Comparison of ENCODE assay signal across 10 cellular contexts in genomic region chr9:133371261-133371711, GRCh38. TPM values are rescaled to one million over a fixed set of nuclear protein-coding genes. Genes with fewer than 3 reads are reported as not detected.
A peak's percentile ranks its signal among the peaks of the same experiment; 100 is the strongest.
DNase-seq lines count a peak whose midpoint lies in the region; ATAC-seq, FAIRE-seq and TF ChIP-seq lines count a peak whose summit lies in the region.
"Had no signal": no experiment of that assay in that cellular context is flagged by ENCODE, and none has a peak within 500 bp of the region (broad histone marks: within the 10 kb centered on the region; RNA-seq: fewer than 3 reads in every experiment).

No MANE protein-coding gene starts in this region.

- TF ChIP-seq CTCF in OCI-LY7 (conservative IDR thresholded peaks at IDR 0.05; ENCODE audit: low read length) (no peak; the same call in 1 of the 2 replicates), keratinocyte (optimal IDR thresholded peaks at IDR 0.05 in 1 of 3, IDR thresholded peaks at IDR 0.05 in 1 of 3, conservative IDR thresholded peaks at IDR 0.05 in 1 of 3; ENCODE audit: extremely low read depth in 1 of 3, insufficient read depth in 2 of 3, low read length in 3 of 3) (peak in 1 of 3 experiments; percentile 16), mammary epithelial cell (conservative IDR thresholded peaks at IDR 0.05 in 1 of 2, IDR thresholded peaks at IDR 0.05 in 1 of 2; ENCODE audit: extremely low read depth in 1 of 2, insufficient read depth in 1 of 2, low read depth in 1 of 2, low read length in 2 of 2) (no peak)

- no peaks in the 10 kb centered on the region for H3K27me3 ChIP-seq in keratinocyte (ENCODE audit: control insufficient read depth, extremely low read depth, insufficient read depth, low read length)
- no peaks in the 10 kb centered on the region for H3K27me3 ChIP-seq in mammary epithelial cell (ENCODE audit: insufficient read depth, low read length)
- H3K27me3 ChIP-seq: cardiac muscle cell, right atrium auricular region had no signal

- H3K36me3 Mint-ChIP-seq in activated T-helper 17 cell treated with anti-CD3 and anti-CD28 coated beads, Interleukin-2, amount 50 U/mL, for 72 hours (ENCODE audit: low read depth) = peaks cover 90% of the 10 kb centered on the region

- H3K9me2 ChIP-seq in OCI-LY7 (ENCODE audit: insufficient read depth, low read length) = no peaks in the 10 kb centered on the region

- peak; percentile 73 for ATAC-seq in activated T-helper 17 cell treated with anti-CD3 and anti-CD28 coated beads, Interleukin-2, amount 50 U/mL, for 72 hours (replicated peaks)
- no peak for ATAC-seq in HG03571 (IDR thresholded peaks at IDR 0.05; ENCODE audit: unreplicated experiment)

- H3K9ac ChIP-seq in keratinocyte (ENCODE audit: control insufficient read depth, extremely low read depth, insufficient read depth, low read length) = no peak overlapping the region
- no peak overlapping the region for H3K9ac ChIP-seq in mammary epithelial cell (ENCODE audit: insufficient read depth, low read length)

- in situ Hi-C loops in mammary epithelial cell (cut with MboI; ENCODE audit: low sequenced_read_pairs in 2 of 2) = no loop called here

- H4K20me1 ChIP-seq in OCI-LY7 (ENCODE audit: insufficient read depth, low read length) (peaks cover 22% of the 10 kb centered on the region), keratinocyte (ENCODE audit: control insufficient read depth, extremely low read depth, insufficient read depth, low read length) (peaks cover 61% of the 10 kb centered on the region), mammary epithelial cell (ENCODE audit: insufficient read depth, low read length) (peaks cover 11% of the 10 kb centered on the region)

- H3K27ac Mint-ChIP-seq in activated T-helper 17 cell treated with anti-CD3 and anti-CD28 coated beads, Interleukin-2, amount 50 U/mL, for 72 hours = peak overlapping the region; percentile 92

- H3K4me3 ChIP-seq in OCI-LY7 (ENCODE audit: low read depth, low read length, poor library complexity, severe bottlenecking) (no peak overlapping the region), keratinocyte (ENCODE audit: control insufficient read depth in 2 of 3, extremely low read depth in 1 of 3, insufficient read depth in 2 of 3, low read depth in 1 of 3, low read length in 3 of 3) (peak overlapping the region in 2 of 3 experiments; percentile 20 to 22), mammary epithelial cell (replicated peaks in 1 of 3; ENCODE audit: insufficient read depth in 1 of 3, low read depth in 2 of 3, low read length in 3 of 3) (no peak overlapping the region)
- H3K4me3 ChIP-seq: cardiac muscle cell, right atrium auricular region had no signal

- peaks cover 31% of the 10 kb centered on the region for H3K4me1 ChIP-seq in OCI-LY7 (ENCODE audit: insufficient read depth, low read length, poor library complexity, severe bottlenecking)
- peaks cover 51% of the 10 kb centered on the region for H3K4me1 ChIP-seq in keratinocyte (ENCODE audit: control insufficient read depth, extremely low read depth, insufficient read depth, low read length)
- H3K4me1 ChIP-seq in mammary epithelial cell (ENCODE audit: insufficient read depth, low read length) = peaks cover 30% of the 10 kb centered on the region

- no TSS peak for BruUV-seq in OCI-LY7 (replicated peaks; lab: Mats Ljungman, UMichigan)
- no TSS peak for BruUV-seq in mammary epithelial cell (replicated peaks; lab: Mats Ljungman, UMichigan)

- H2AFZ ChIP-seq in OCI-LY7 (ENCODE audit: low read length) = no peak overlapping the region
- no peak overlapping the region for H2AFZ ChIP-seq in keratinocyte (ENCODE audit: control insufficient read depth, low read length)
- H2AFZ ChIP-seq in mammary epithelial cell (ENCODE audit: low read depth, low read length) = no peak overlapping the region

- POLR2A ChIA-PET in OCI-LY7 (lab: Charles Lee) = no interaction called here

- dilution Hi-C loops in keratinocyte (cut with MboI; ENCODE audit: extremely low pct_ligation_motif_present, low sequenced_read_pairs) (no loop called here), mammary epithelial cell (cut with HindIII; ENCODE audit: low sequenced_read_pairs) (no loop called here)

- no peaks in the 10 kb centered on the region for H3K9me3 Mint-ChIP-seq in activated T-helper 17 cell treated with anti-CD3 and anti-CD28 coated beads, Interleukin-2, amount 50 U/mL, for 72 hours

- H3K9me1 ChIP-seq in keratinocyte (ENCODE audit: control insufficient read depth, extremely low read depth, insufficient read depth, low read length) = peaks cover 8% of the 10 kb centered on the region

- peaks cover 76% of the 10 kb centered on the region for H3K79me2 ChIP-seq in OCI-LY7 (ENCODE audit: insufficient read depth, low read depth, low read length)
- H3K79me2 ChIP-seq in keratinocyte (ENCODE audit: control insufficient read depth, insufficient read depth, low read length) = peaks cover 92% of the 10 kb centered on the region
- H3K79me2 ChIP-seq in mammary epithelial cell (ENCODE audit: insufficient read depth, low read length) = peaks cover 96% of the 10 kb centered on the region

- peak overlapping the region; percentile 94 for H3K4me3 Mint-ChIP-seq in activated T-helper 17 cell treated with anti-CD3 and anti-CD28 coated beads, Interleukin-2, amount 50 U/mL, for 72 hours

- peak overlapping the region; percentile 38 for H3K27ac ChIP-seq in OCI-LY7 (ENCODE audit: low read depth, low read length, poor library complexity, severe bottlenecking)
- peak overlapping the region; percentile 24 for H3K27ac ChIP-seq in keratinocyte (ENCODE audit: control insufficient read depth, insufficient read depth, low read length)
- no peak overlapping the region for H3K27ac ChIP-seq in mammary epithelial cell (ENCODE audit: insufficient read depth, low read depth, low read length)
- H3K27ac ChIP-seq: cardiac muscle cell, right atrium auricular region had no signal

- peaks cover 38% of the 10 kb centered on the region for H3K4me1 Mint-ChIP-seq in activated T-helper 17 cell treated with anti-CD3 and anti-CD28 coated beads, Interleukin-2, amount 50 U/mL, for 72 hours

- DNase-seq in OCI-LY7 (ENCODE audit: low spot score) = no peak
- DNase-seq in keratinocyte (ENCODE audit: low read depth, low spot score) = no peak
- DNase-seq in stimulated activated CD8-positive, alpha-beta memory T cell treated with anti-CD3 and anti-CD28 coated beads, Interleukin-2, amount 100 ng/mL, for 1 hour (ENCODE audit: low read depth in 2 of 2) = peak; percentile 34 to 38
- no peak for DNase-seq in mammary epithelial cell
- DNase-seq in NCI-H1694 treated with DMSO at 0.1 percent for 48 hours (lab: John Stamatoyannopoulos, UW) = no peak
- no peak for DNase-seq in NCI-H345 (lab: John Stamatoyannopoulos, UW)

- peak; percentile 17 for FAIRE-seq in keratinocyte (lab: Jason Lieb, UNC)

- H3K4me2 ChIP-seq in OCI-LY7 (ENCODE audit: low read length) (peak overlapping the region; percentile 39), keratinocyte (ENCODE audit: control insufficient read depth, extremely low read depth, insufficient read depth, low read depth, low read length) (peak overlapping the region; percentile 73), mammary epithelial cell (ENCODE audit: insufficient read depth, low read depth, low read length) (no peak overlapping the region)

- CTCF ChIA-PET in OCI-LY7 (lab: Charles Lee; ENCODE audit: unreplicated experiment) (no interaction called here), mammary epithelial cell (lab: Charles Lee; ENCODE audit: low non-redundant PET) (no interaction called here)

- WGBS in mammary epithelial cell (ENCODE audit: low coverage, missing lambda C conversion rate) = 75% methylated on average over 12 of the region's 12 CpGs

- peaks cover 69% of the 10 kb centered on the region for H3K36me3 ChIP-seq in OCI-LY7 (ENCODE audit: insufficient read depth, low read length)
- peaks cover 32 to 45% of the 10 kb centered on the region in 2 experiments for H3K36me3 ChIP-seq in keratinocyte (ENCODE audit: control insufficient read depth in 2 of 2, extremely low read depth in 1 of 2, insufficient read depth in 2 of 2, low read length in 2 of 2)
- peaks cover 27% of the 10 kb centered on the region for H3K36me3 ChIP-seq in mammary epithelial cell (ENCODE audit: insufficient read depth, low read length)

- H3K27me3 Mint-ChIP-seq in activated T-helper 17 cell treated with anti-CD3 and anti-CD28 coated beads, Interleukin-2, amount 50 U/mL, for 72 hours = no peaks in the 10 kb centered on the region

- H3K9me3 ChIP-seq in OCI-LY7 (ENCODE audit: low read length) (no peaks in the 10 kb centered on the region), keratinocyte (ENCODE audit: control insufficient read depth, low read depth, low read length) (no peaks in the 10 kb centered on the region), mammary epithelial cell (replicated peaks; ENCODE audit: insufficient read depth, low read length) (no peaks in the 10 kb centered on the region)
- H3K9me3 ChIP-seq: right atrium auricular region had no signal

- intact Hi-C loops in OCI-LY7 (cut with micrococcal nuclease; ENCODE audit: unreplicated experiment) = no loop called here
- intact Hi-C loops in mammary epithelial cell (cut with micrococcal nuclease) = no loop called here

RNA-seq across cellular contexts. Expression of gene SURF4, which starts 4.6 kb away (rescaled TPM):
- 75.5 and 76.0 TPM in 2 replicates for total RNA-seq in OCI-LY7 (2014; rRNA removed; shearing (Covaris generic))
- total RNA-seq in OCI-LY7 (2022) = 87.5 and 92.3 TPM in 2 replicates
- 100 to 1,000 TPM; 315 to 380 TPM for total RNA-seq in activated T-helper 17 cell treated with anti-CD3 and anti-CD28 coated beads, Interleukin-2, amount 50 U/mL, for 72 hours
- polyA plus RNA-seq in keratinocyte = 120 to 232 TPM (median 153 TPM) in 3 replicates
- polyA plus RNA-seq in keratinocyte (2011; ENCODE audit: low read depth) = 60.5 TPM
- 123 and 124 TPM in 2 replicates for polyA plus RNA-seq in keratinocyte (2011; cell fraction: cytosol; rRNA removed)
- polyA plus RNA-seq in keratinocyte (2011; cell fraction: nucleus; rRNA removed) = 238 and 252 TPM in 2 replicates
- 98.3 and 183 TPM in 2 replicates for polyA plus RNA-seq in keratinocyte (2012; ENCODE audit: low replicate concordance)
- polyA minus RNA-seq in keratinocyte = 166 to 368 TPM (median 173 TPM) in 3 replicates
- polyA minus RNA-seq in keratinocyte (2011; cell fraction: cytosol; rRNA and poly(A)+ RNA removed) = 206 TPM
- polyA minus RNA-seq in keratinocyte (2011; cell fraction: nucleus; rRNA and poly(A)+ RNA removed) = 165 and 207 TPM in 2 replicates
- 100 to 1,000 TPM; 192 to 214 TPM for total RNA-seq in mammary epithelial cell
- 206 TPM for polyA plus RNA-seq in mammary epithelial cell
- 325 TPM for polyA minus RNA-seq in mammary epithelial cell

RNA-seq across cellular contexts. Expression of gene STKLD1, which starts 4.9 kb away (rescaled TPM):
- 0.05 and 1.7 TPM in 2 replicates for total RNA-seq in OCI-LY7 (2014; rRNA removed; shearing (Covaris generic))
- 0.81 and 1.4 TPM in 2 replicates for total RNA-seq in OCI-LY7 (2022)
- under 1 TPM in 1 of 2 donors, not detected in 1; 0.77 TPM for total RNA-seq in activated T-helper 17 cell treated with anti-CD3 and anti-CD28 coated beads, Interleukin-2, amount 50 U/mL, for 72 hours
- polyA plus RNA-seq in keratinocyte = 0.39 to 0.77 TPM in 2 of 3 replicates, not detected in the other
- polyA plus RNA-seq in keratinocyte (2011; ENCODE audit: low read depth) = 0.09 TPM
- polyA plus RNA-seq in keratinocyte (2011; cell fraction: cytosol; rRNA removed) = 0.18 and 0.35 TPM in 2 replicates
- polyA plus RNA-seq in keratinocyte (2011; cell fraction: nucleus; rRNA removed) = 1.2 and 2.5 TPM in 2 replicates
- 0.39 and 0.86 TPM in 2 replicates for polyA plus RNA-seq in keratinocyte (2012; ENCODE audit: low replicate concordance)
- not detected in 3 replicates for polyA minus RNA-seq in keratinocyte
- not detected for polyA minus RNA-seq in keratinocyte (2011; cell fraction: cytosol; rRNA and poly(A)+ RNA removed)
- 0.85 TPM in 1 of 2 replicates, not detected in the other for polyA minus RNA-seq in keratinocyte (2011; cell fraction: nucleus; rRNA and poly(A)+ RNA removed)
- 1 to 10 TPM in 1 of 2 donors, under 1 TPM in 1; 0.67 to 1.0 TPM for total RNA-seq in mammary epithelial cell
- 0.17 TPM for polyA plus RNA-seq in mammary epithelial cell
- not detected for polyA minus RNA-seq in mammary epithelial cell

RNA-seq across cellular contexts. Expression of gene SURF2, which starts 14.9 kb away (rescaled TPM):
- total RNA-seq in OCI-LY7 (2014; rRNA removed; shearing (Covaris generic)) = 19.0 and 32.5 TPM in 2 replicates
- total RNA-seq in OCI-LY7 (2022) = 13.2 and 19.7 TPM in 2 replicates
- total RNA-seq in activated T-helper 17 cell treated with anti-CD3 and anti-CD28 coated beads, Interleukin-2, amount 50 U/mL, for 72 hours = 10 to 100 TPM in 1 of 2 donors, 1 to 10 TPM in 1; 7.0 to 17.3 TPM
- polyA plus RNA-seq in keratinocyte = 21.2 to 29.0 TPM (median 28.2 TPM) in 3 replicates
- 26.6 TPM for polyA plus RNA-seq in keratinocyte (2011; ENCODE audit: low read depth)
- polyA plus RNA-seq in keratinocyte (2011; cell fraction: cytosol; rRNA removed) = 21.7 and 46.2 TPM in 2 replicates
- polyA plus RNA-seq in keratinocyte (2011; cell fraction: nucleus; rRNA removed) = 10.8 and 13.1 TPM in 2 replicates
- polyA plus RNA-seq in keratinocyte (2012; ENCODE audit: low replicate concordance) = 38.6 and 45.6 TPM in 2 replicates
- polyA minus RNA-seq in keratinocyte = 7.5 to 19.6 TPM (median 10.1 TPM) in 3 replicates
- 34.5 TPM for polyA minus RNA-seq in keratinocyte (2011; cell fraction: cytosol; rRNA and poly(A)+ RNA removed)
- 5.5 and 5.9 TPM in 2 replicates for polyA minus RNA-seq in keratinocyte (2011; cell fraction: nucleus; rRNA and poly(A)+ RNA removed)
- 10 to 100 TPM; 22.5 to 42.2 TPM for total RNA-seq in mammary epithelial cell
- polyA plus RNA-seq in mammary epithelial cell = 39.2 TPM
- polyA minus RNA-seq in mammary epithelial cell = 35.4 TPM

RNA-seq across cellular contexts. Expression of gene SURF1, which starts 15.0 kb away (rescaled TPM):
- 22.9 and 34.6 TPM in 2 replicates for total RNA-seq in OCI-LY7 (2014; rRNA removed; shearing (Covaris generic))
- total RNA-seq in OCI-LY7 (2022) (34.2 and 38.9 TPM in 2 replicates), mammary epithelial cell (10 to 100 TPM; 17.5 to 23.4 TPM)
- 10 to 100 TPM; 13.9 to 25.4 TPM for total RNA-seq in activated T-helper 17 cell treated with anti-CD3 and anti-CD28 coated beads, Interleukin-2, amount 50 U/mL, for 72 hours
- polyA plus RNA-seq in keratinocyte (31.1 to 34.0 TPM (median 32.9 TPM) in 3 replicates), mammary epithelial cell (43.5 TPM)
- 18.6 TPM for polyA plus RNA-seq in keratinocyte (2011; ENCODE audit: low read depth)
- polyA plus RNA-seq in keratinocyte (2011; cell fraction: cytosol; rRNA removed) = 29.0 and 29.1 TPM in 2 replicates
- 23.9 and 24.3 TPM in 2 replicates for polyA plus RNA-seq in keratinocyte (2011; cell fraction: nucleus; rRNA removed)
- 28.9 and 30.4 TPM in 2 replicates for polyA plus RNA-seq in keratinocyte (2012; ENCODE audit: low replicate concordance)
- polyA minus RNA-seq in keratinocyte (13.5 to 15.6 TPM (median 15.2 TPM) in 3 replicates), mammary epithelial cell (24.5 TPM)
- 11.5 TPM for polyA minus RNA-seq in keratinocyte (2011; cell fraction: cytosol; rRNA and poly(A)+ RNA removed)
- polyA minus RNA-seq in keratinocyte (2011; cell fraction: nucleus; rRNA and poly(A)+ RNA removed) = 5.4 and 6.2 TPM in 2 replicates

RNA-seq across cellular contexts. Expression of gene RPL7A, which starts 23.3 kb away (rescaled TPM):
- 2,961 and 2,981 TPM in 2 replicates for total RNA-seq in OCI-LY7 (2014; rRNA removed; shearing (Covaris generic))
- 2,867 and 2,915 TPM in 2 replicates for total RNA-seq in OCI-LY7 (2022)
- 1,000 to 10,000 TPM; 3,005 to 3,350 TPM for total RNA-seq in activated T-helper 17 cell treated with anti-CD3 and anti-CD28 coated beads, Interleukin-2, amount 50 U/mL, for 72 hours
- 2,394 to 3,298 TPM (median 2,684 TPM) in 3 replicates for polyA plus RNA-seq in keratinocyte
- 1,320 TPM for polyA plus RNA-seq in keratinocyte (2011; ENCODE audit: low read depth)
- 3,782 and 4,157 TPM in 2 replicates for polyA plus RNA-seq in keratinocyte (2011; cell fraction: cytosol; rRNA removed)
- 1,072 and 1,201 TPM in 2 replicates for polyA plus RNA-seq in keratinocyte (2011; cell fraction: nucleus; rRNA removed)
- polyA plus RNA-seq in keratinocyte (2012; ENCODE audit: low replicate concordance) = 2,384 and 2,909 TPM in 2 replicates
- 1,498 to 3,012 TPM (median 2,133 TPM) in 3 replicates for polyA minus RNA-seq in keratinocyte
- polyA minus RNA-seq in keratinocyte (2011; cell fraction: cytosol; rRNA and poly(A)+ RNA removed) = 1,283 TPM
- polyA minus RNA-seq in keratinocyte (2011; cell fraction: nucleus; rRNA and poly(A)+ RNA removed) = 279 and 333 TPM in 2 replicates
- total RNA-seq in mammary epithelial cell = 1,000 to 10,000 TPM; 1,339 to 1,542 TPM
- polyA plus RNA-seq in mammary epithelial cell = 3,578 TPM
- polyA minus RNA-seq in mammary epithelial cell = 1,906 TPM

Comparison
In these comparisons a context has a peak if more than half of its experiments do, and no peak if none do; other contexts are left out.
1. DNase-seq: peak in stimulated activated CD8-positive, alpha-beta memory T cell treated with anti-CD3 and anti-CD28 coated beads, Interleukin-2, amount 100 ng/mL, for 1 hour (2 of 2); none in OCI-LY7 (single experiment), keratinocyte (single experiment), mammary epithelial cell (single experiment), NCI-H1694 treated with DMSO at 0.1 percent for 48 hours (single experiment) and NCI-H345 (single experiment).
2. H3K4me3 ChIP-seq: peak in keratinocyte (2 of 3); none in OCI-LY7 (single experiment) and mammary epithelial cell (0 of 3).